8 cellular contexts compared by ENCODE assay signal in genomic region chr19:18496167-18496979, GRCh38. TPM values are rescaled to one million over a fixed set of nuclear protein-coding genes. Genes with fewer than 3 reads are reported as not detected.
DNase-seq lines count a peak whose midpoint lies in the region; ATAC-seq and TF ChIP-seq lines count a peak whose summit lies in the region.

No MANE protein-coding gene starts in this region.

- POLR2A ChIA-PET in PC-3 (lab: Charles Lee; ENCODE audit: unreplicated experiment), result interaction anchor here (0.6 to 1.1 kb wide), 2 partner anchors 24 to 142 kb away, joined by 3 to 6 read pairs; no protein-coding TSS in a partner anchor

- no peak for TF ChIP-seq EP300 in stomach (IDR thresholded peaks at IDR 0.05)

- H3K4me2 ChIP-seq in PC-3 (ENCODE audit: low read length), result peak overlapping the region; percentile 75

- H2AFZ ChIP-seq in PC-3 (ENCODE audit: low read length), result no peak overlapping the region

- H3K27ac ChIP-seq in PC-3 (ENCODE audit: low read length), result peak overlapping the region; percentile 52
- H3K27ac ChIP-seq in stomach, result peak overlapping the region; percentile 50 to 70 (median 58)

- peaks cover 19% of the 10 kb centered on the region for H3K4me1 ChIP-seq in PC-3 (ENCODE audit: insufficient read depth, low read length)
- H3K4me1 ChIP-seq in stomach, result peaks cover 72 to 98% (median 90%) of the 10 kb centered on the region in 4 donors

- H3F3A ChIP-seq in PC-3 (ENCODE audit: low read length, unreplicated experiment), result no peaks in the 10 kb centered on the region

- TF ChIP-seq CTCF in PC-3 (conservative IDR thresholded peaks at IDR 0.05; ENCODE audit: low read depth, low read length) (peak; percentile 39; the same call in 1 of the 2 replicates), stomach (IDR thresholded peaks at IDR 0.05) (no peak)

- no peaks in the 10 kb centered on the region for H3K9me2 ChIP-seq in PC-3 (replicated peaks; ENCODE audit: low read length)

- intact Hi-C loops in PC-3 (cut with micrococcal nuclease) (no loop called here), stomach (cut with DNase I; ENCODE audit: low total_unique reads) (no loop called here)

- H3K27me3 ChIP-seq in PC-3 (ENCODE audit: low read length) (no peaks in the 10 kb centered on the region), stomach (no peaks in the 10 kb centered on the region)

- WGBS in stomach, 5 donors, result 25 to 52% (median 43%) methylated on average over 11 of the region's 11 CpGs

- H3K4me3 ChIP-seq in PC-3 (ENCODE audit: low read length) (0 out of 2 replicates have a peak overlapping the region, but pooled peaks have one; percentile 8), stomach (no peak overlapping the region)

- H4K20me1 ChIP-seq in PC-3 (ENCODE audit: low read length), result peaks cover 82% of the 10 kb centered on the region

- H3K9me3 ChIP-seq in PC-3 (ENCODE audit: low read length) (no peaks in the 10 kb centered on the region), stomach (no peaks in the 10 kb centered on the region)

- H3K9ac ChIP-seq in PC-3 (ENCODE audit: low read length), result no peak overlapping the region

- no peak for TF ChIP-seq POLR2A in stomach (IDR thresholded peaks at IDR 0.05)

- DNase-seq in NCI-H345 (lab: John Stamatoyannopoulos, UW), result peak; percentile 11
- DNase-seq in NCI-H345 treated with DMSO at 0.1 percent for 48 hours (lab: John Stamatoyannopoulos, UW; ENCODE audit: unreplicated experiment), result no peak
- peak; percentile 82 for DNase-seq in PC-3
- peak; percentile 59 for DNase-seq in activated effector memory CD4-positive, alpha-beta T cell treated with Interleukin-2 at 50 U/mL for 16 hours
- peak; percentile 82 for DNase-seq in left lobe of liver (ENCODE audit: low spot score)
- DNase-seq in stomach, result peak; percentile 89
- DNase-seq in NCI-H2107 (lab: John Stamatoyannopoulos, UW), result no peak

- ATAC-seq in PC-3 (peak; percentile 95), left lobe of liver (peak; percentile 69), GM21390 (IDR thresholded peaks at IDR 0.05; ENCODE audit: unreplicated experiment) (no peak)

- CTCF ChIA-PET in PC-3 (lab: Charles Lee), result interaction anchor here (0.7 to 1.2 kb wide), 5 partner anchors 9 to 558 kb away, joined by 3 to 11 read pairs (median 4); no protein-coding TSS in a partner anchor

- H3K79me2 ChIP-seq in PC-3 (ENCODE audit: low read length), result peaks cover 99% of the 10 kb centered on the region

- H3K36me3 ChIP-seq in PC-3 (ENCODE audit: low read depth, low read length), result no peaks in the 10 kb centered on the region
- no peaks in the 10 kb centered on the region for H3K36me3 ChIP-seq in stomach

- no TSS peak for BruUV-seq in PC-3 (replicated peaks; lab: Mats Ljungman, UMichigan)

RNA-seq across cellular contexts. Expression of gene ELL, which starts 25.5 kb away (rescaled TPM):
- 21.0 and 30.6 TPM in 2 replicates for total RNA-seq in PC-3 (2014; rRNA removed)
- 11.2 TPM for total RNA-seq in left lobe of liver
- 10 to 100 TPM in 3 of 5 donors, 1 to 10 TPM in 2; 8.0 to 88.7 (median 13.5) TPM for total RNA-seq in stomach
- polyA plus RNA-seq in stomach, result 10 to 100 TPM in 1 of 3 donors, 1 to 10 TPM in 2; 4.1 to 12.7 (median 8.1) TPM

RNA-seq across cellular contexts. Expression of gene FKBP8, which starts 47.0 kb away (rescaled TPM):
- total RNA-seq in PC-3 (2014; rRNA removed) (243 and 278 TPM in 2 replicates), left lobe of liver (116 TPM), stomach (100 to 1,000 TPM in 4 of 5 donors, 10 to 100 TPM in 1; 87.8 to 819 (median 197) TPM)
- 100 to 1,000 TPM; 157 to 254 (median 249) TPM for polyA plus RNA-seq in stomach

RNA-seq across cellular contexts. Expression of gene ISYNA1, which starts 58.4 kb away (rescaled TPM):
- total RNA-seq in PC-3 (2014; rRNA removed), result 19.4 TPM in 2 replicates
- 10.2 TPM for total RNA-seq in left lobe of liver
- total RNA-seq in stomach, result 10 to 100 TPM in 4 of 5 donors, 1 to 10 TPM in 1; 7.8 to 47.3 (median 15.8) TPM
- polyA plus RNA-seq in stomach, result 10 to 100 TPM in 2 of 3 donors, 1 to 10 TPM in 1; 9.5 to 39.7 (median 15.0) TPM

Comparison
In these comparisons a context has a peak if more than half of its experiments do, and no peak if none do; other contexts are left out.
1. DNase-seq: peak in NCI-H345 (single experiment), PC-3 (single experiment), activated effector memory CD4-positive, alpha-beta T cell treated with Interleukin-2 at 50 U/mL for 16 hours (single experiment), left lobe of liver (single experiment) and stomach (single experiment); none in NCI-H345 treated with DMSO at 0.1 percent for 48 hours (single experiment) and NCI-H2107 (single experiment).